Comparison of ENCODE assay signal across 8 cellular contexts in genomic region chr6:42450314-42451145, GRCh38. TPM values are rescaled to one million over a fixed set of nuclear protein-coding genes. Genes with fewer than 3 reads are reported as not detected.
DNase-seq lines count a peak whose midpoint lies in the region; ATAC-seq lines count a peak whose summit lies in the region.

No MANE protein-coding gene starts in this region.

- DNase-seq in G401 (ENCODE audit: low spot score) (peak; percentile 67), NAMALWA (ENCODE audit: low spot score) (peak; percentile 8), islet precursor cell (peak; percentile 73), HuH-7 (ENCODE audit: low spot score) (no peak), NCI-H774 (lab: John Stamatoyannopoulos, UW) (no peak)
- no peak for DNase-seq in activated naive CD8-positive, alpha-beta T cell treated with anti-CD3 and anti-CD28 coated beads, Interleukin-2, amount 10 ng/mL, durations not matched to agents 7 days and 5 days
- DNase-seq in stimulated activated CD8-positive, alpha-beta memory T cell treated with anti-CD3 and anti-CD28 coated beads, Interleukin-4, amount 100 ng/mL, for 48 hours: peak; percentile 63

- H3K36me3 Mint-ChIP-seq in activated naive CD8-positive, alpha-beta T cell treated with anti-CD3 and anti-CD28 coated beads, Interleukin-2, amount 10 ng/mL, durations not matched to agents 7 days and 5 days: peaks cover 28% of the 10 kb centered on the region

- H3K4me1 Mint-ChIP-seq in activated naive CD8-positive, alpha-beta T cell treated with anti-CD3 and anti-CD28 coated beads, Interleukin-2, amount 10 ng/mL, durations not matched to agents 7 days and 5 days: peaks cover 36% of the 10 kb centered on the region

- ATAC-seq in activated naive CD8-positive, alpha-beta T cell treated with anti-CD3 and anti-CD28 coated beads, Interleukin-2, amount 10 ng/mL, durations not matched to agents 7 days and 5 days (ENCODE audit: low read depth): no peak
- no peak for ATAC-seq in GM18867 (IDR thresholded peaks at IDR 0.05; ENCODE audit: unreplicated experiment)

- POLR2A ChIA-PET in activated naive CD8-positive, alpha-beta T cell treated with anti-CD3 and anti-CD28 coated beads, Interleukin-2, amount 10 ng/mL, durations not matched to agents 7 days and 5 days (lab: Charles Lee): interaction anchor here (0.6 to 5.5 kb wide), 9 partner anchors 13 to 404 kb away, joined by 3 to 34 read pairs (median 4); no protein-coding TSS in a partner anchor

- no peaks in the 10 kb centered on the region for H3K9me3 Mint-ChIP-seq in activated naive CD8-positive, alpha-beta T cell treated with anti-CD3 and anti-CD28 coated beads, Interleukin-2, amount 10 ng/mL, durations not matched to agents 7 days and 5 days

- in situ Hi-C loops in G401 (cut with HindIII; ENCODE audit: low sequenced_read_pairs): no loop called here

- peak overlapping the region; percentile 92 for H3K27ac Mint-ChIP-seq in activated naive CD8-positive, alpha-beta T cell treated with anti-CD3 and anti-CD28 coated beads, Interleukin-2, amount 10 ng/mL, durations not matched to agents 7 days and 5 days

- H3K4me3 Mint-ChIP-seq in activated naive CD8-positive, alpha-beta T cell treated with anti-CD3 and anti-CD28 coated beads, Interleukin-2, amount 10 ng/mL, durations not matched to agents 7 days and 5 days: peak overlapping the region; percentile 100

- H3K27me3 Mint-ChIP-seq in activated naive CD8-positive, alpha-beta T cell treated with anti-CD3 and anti-CD28 coated beads, Interleukin-2, amount 10 ng/mL, durations not matched to agents 7 days and 5 days: peaks cover 14% of the 10 kb centered on the region

RNA-seq across cellular contexts. Expression of gene TRERF1, which starts 1.2 kb away (rescaled TPM):
- 3.3 and 3.8 TPM in 2 replicates for total RNA-seq in G401 (2014; rRNA removed; shearing (Covaris generic))
- total RNA-seq in activated naive CD8-positive, alpha-beta T cell treated with anti-CD3 and anti-CD28 coated beads, Interleukin-2, amount 10 ng/mL, durations not matched to agents 7 days and 5 days: 10 to 100 TPM; 21.4 to 21.6 TPM

Comparison
In these comparisons a context has a peak if more than half of its experiments do, and no peak if none do; other contexts are left out.
1. DNase-seq: peak in G401 (single experiment), NAMALWA (single experiment), islet precursor cell (single experiment) and stimulated activated CD8-positive, alpha-beta memory T cell treated with anti-CD3 and anti-CD28 coated beads, Interleukin-4, amount 100 ng/mL, for 48 hours (single experiment); none in activated naive CD8-positive, alpha-beta T cell treated with anti-CD3 and anti-CD28 coated beads, Interleukin-2, amount 10 ng/mL, durations not matched to agents 7 days and 5 days (single experiment), HuH-7 (single experiment) and NCI-H774 (single experiment).